Comparison of ENCODE assay signal across 8 cellular contexts in genomic region chr18:22933206-22933957, GRCh38. TPM values are rescaled to one million over a fixed set of nuclear protein-coding genes. Genes with fewer than 3 reads are reported as not detected.
DNase-seq lines count a peak whose midpoint lies in the region; ATAC-seq, FAIRE-seq and TF ChIP-seq lines count a peak whose summit lies in the region.

Gene RBBP8, plus strand, starts transcription at chr18:22933328. Its CDS starts 3,524 bp downstream, at chr18:22936852.

- peaks cover 22% of the 10 kb centered on the region for H3K36me3 ChIP-seq in HUES48 (ENCODE audit: control insufficient read depth, insufficient read depth, low read length)
- H3K36me3 ChIP-seq in OCI-LY3 (replicated peaks; ENCODE audit: low read depth, low read length), result peaks cover 9% of the 10 kb centered on the region
- H3K36me3 ChIP-seq in endothelial cell of umbilical vein (ENCODE audit: control insufficient read depth in 2 of 2, extremely low read depth in 1 of 2, insufficient read depth in 2 of 2, low read length in 2 of 2), result no peaks in the 10 kb centered on the region

- H3K9me1 ChIP-seq in endothelial cell of umbilical vein (replicated peaks; ENCODE audit: control insufficient read depth, extremely low read depth, insufficient read depth, low read length), result no peaks in the 10 kb centered on the region

- peak within 1 kb of the TSS; percentile 81 for H3K4me3 Mint-ChIP-seq in Calu3 (ENCODE audit: low read depth, unreplicated experiment)

- dilution Hi-C loops in endothelial cell of umbilical vein (cut with MboI; ENCODE audit: extremely low pct_ligation_motif_present, low sequenced_read_pairs), result no loop called here

- peaks cover 9% of the 10 kb centered on the region for H3K4me1 Mint-ChIP-seq in Calu3 (ENCODE audit: low read depth, unreplicated experiment)

- ATAC-seq in GM21390 (IDR thresholded peaks at IDR 0.05; ENCODE audit: unreplicated experiment), result peak; percentile 84

- POLR2A ChIA-PET in endothelial cell of umbilical vein (lab: Charles Lee), result interaction anchor here (0.6 to 0.9 kb wide), 2 partner anchors 45 to 50 kb away, joined by 3 read pairs; no protein-coding TSS in a partner anchor

- DNase-seq in Calu3, result peak; percentile 87
- peak; percentile 77 for DNase-seq in activated T-cell treated with anti-CD3 and anti-CD28 coated beads for 1 hour (ENCODE audit: low read depth)
- DNase-seq in endothelial cell of umbilical vein (ENCODE audit: low read depth, low spot score), result peak; percentile 84
- peak; percentile 70 for DNase-seq in middle frontal gyrus (ENCODE audit: extremely low spot score, low spot score)
- peak; percentile 75 to 79 for DNase-seq in stimulated activated CD8-positive, alpha-beta memory T cell treated with anti-CD3 and anti-CD28 coated beads, Interleukin-2, amount 100 ng/mL, for 48 hours (ENCODE audit: low read depth in 2 of 2)

- H3K4me1 ChIP-seq in HUES48 (ENCODE audit: control insufficient read depth, insufficient read depth, low read length) (peaks cover 15% of the 10 kb centered on the region), OCI-LY3 (ENCODE audit: low read length) (peaks cover 18% of the 10 kb centered on the region; the same call in 1 of the 2 replicates), endothelial cell of umbilical vein (ENCODE audit: control insufficient read depth, extremely low read depth, insufficient read depth, low read length) (peaks cover 21% of the 10 kb centered on the region)

- H3K27ac ChIP-seq in HUES48 (ENCODE audit: low read depth, low read length), result peak within 1 kb of the TSS; percentile 94
- peak within 1 kb of the TSS; percentile 80 for H3K27ac ChIP-seq in OCI-LY3 (ENCODE audit: low read length)
- H3K27ac ChIP-seq in endothelial cell of umbilical vein (ENCODE audit: insufficient read depth, low read depth, low read length), result peak within 1 kb of the TSS; percentile 73

- H3K4me2 ChIP-seq in OCI-LY3 (ENCODE audit: low read length) (peak within 1 kb of the TSS; percentile 84), endothelial cell of umbilical vein (ENCODE audit: insufficient read depth, low read length) (peak within 1 kb of the TSS; percentile 89)

- peak within 1 kb of the TSS; percentile 85 for H3K27ac Mint-ChIP-seq in Calu3 (ENCODE audit: unreplicated experiment)

- TF ChIP-seq CTCF in Calu3 (IDR thresholded peaks at IDR 0.05; ENCODE audit: unreplicated experiment), result no peak
- no peak for TF ChIP-seq CTCF in OCI-LY3 (IDR thresholded peaks at IDR 0.05; ENCODE audit: low read depth, low read length)
- TF ChIP-seq CTCF in endothelial cell of umbilical vein (IDR thresholded peaks at IDR 0.05; ENCODE audit: extremely low read depth in 1 of 2, insufficient read depth in 1 of 2, low read depth in 1 of 2, low read length in 2 of 2), result no peak

- H3K36me3 Mint-ChIP-seq in Calu3 (ENCODE audit: insufficient read depth, unreplicated experiment), result peaks cover 34% of the 10 kb centered on the region

- H3K79me2 ChIP-seq in OCI-LY3 (ENCODE audit: low read length) (peaks cover 30% of the 10 kb centered on the region), endothelial cell of umbilical vein (ENCODE audit: control insufficient read depth, insufficient read depth, low read length) (no peaks in the 10 kb centered on the region)

- H3K9me3 ChIP-seq in HUES48 (ENCODE audit: control insufficient read depth, insufficient read depth, low read length) (no peaks in the 10 kb centered on the region), OCI-LY3 (ENCODE audit: insufficient read depth, low read length) (no peaks in the 10 kb centered on the region), endothelial cell of umbilical vein (replicated peaks; ENCODE audit: control insufficient read depth, insufficient read depth, low read length) (no peaks in the 10 kb centered on the region)

- CTCF ChIA-PET in Calu3 (lab: Charles Lee) (interaction anchor here (0.6 to 1.6 kb wide), 8 partner anchors 9 to 116 kb away, joined by 3 to 11 read pairs (median 4); no protein-coding TSS in a partner anchor), endothelial cell of umbilical vein (lab: Charles Lee) (interaction anchor here (0.6 to 1.6 kb wide), 14 partner anchors 9 to 565 kb away, joined by 3 to 46 read pairs (median 3); no protein-coding TSS in a partner anchor)

- peaks cover 6% of the 10 kb centered on the region; the same call in 1 of the 2 replicates for H3K27me3 ChIP-seq in HUES48 (ENCODE audit: control insufficient read depth, insufficient read depth, low read length)
- H3K27me3 ChIP-seq in OCI-LY3 (ENCODE audit: low read depth, low read length), result no peaks in the 10 kb centered on the region
- no peaks in the 10 kb centered on the region for H3K27me3 ChIP-seq in endothelial cell of umbilical vein (ENCODE audit: control insufficient read depth in 2 of 2, insufficient read depth in 2 of 2, low read length in 2 of 2)

- peak within 1 kb of the TSS; percentile 81 for H2AFZ ChIP-seq in OCI-LY3 (ENCODE audit: low read depth, low read length)
- peak within 1 kb of the TSS; percentile 96 for H2AFZ ChIP-seq in endothelial cell of umbilical vein (ENCODE audit: low read depth, low read length)

- BruUV-seq in Calu3 (replicated peaks; lab: Mats Ljungman, UMichigan) (no TSS peak), endothelial cell of umbilical vein (replicated peaks; lab: Mats Ljungman, UMichigan) (TSS peak; percentile 65)

- H3K27me3 Mint-ChIP-seq in Calu3 (ENCODE audit: unreplicated experiment), result no peaks in the 10 kb centered on the region

- H3K9me3 Mint-ChIP-seq in Calu3 (ENCODE audit: low read depth, unreplicated experiment), result no peaks in the 10 kb centered on the region

- H3K9ac ChIP-seq in HUES48 (ENCODE audit: low read depth, low read length) (peak within 1 kb of the TSS; percentile 88), OCI-LY3 (ENCODE audit: low read length) (peak within 1 kb of the TSS; percentile 87), endothelial cell of umbilical vein (replicated peaks; ENCODE audit: extremely low read depth, insufficient read depth, low read length) (peak within 1 kb of the TSS; percentile 90)

- TF ChIP-seq POLR2A in endothelial cell of umbilical vein (IDR thresholded peaks at IDR 0.05; ENCODE audit: low read depth, low read length), result peak; percentile 59

- intact Hi-C loops in Calu3 (cut with micrococcal nuclease; ENCODE audit: unreplicated experiment), result loop anchor here (5.0 kb wide), 3 partner anchors 44 to 86 kb away; no protein-coding TSS in a partner anchor
- intact Hi-C loops in endothelial cell of umbilical vein (cut with micrococcal nuclease), result loop anchor here (1.0 to 5.0 kb wide), 4 partner anchors 45 to 524 kb away; no protein-coding TSS in a partner anchor

- FAIRE-seq in endothelial cell of umbilical vein (lab: Jason Lieb, UNC), result no peak

- peak within 1 kb of the TSS; percentile 77 for H3K4me3 ChIP-seq in HUES48 (ENCODE audit: low read depth, low read length)
- H3K4me3 ChIP-seq in OCI-LY3 (ENCODE audit: low read length), result peak within 1 kb of the TSS; percentile 85
- H3K4me3 ChIP-seq in endothelial cell of umbilical vein (replicated peaks in 1 of 3; ENCODE audit: insufficient read depth in 1 of 3, low read depth in 1 of 3, low read length in 3 of 3), result peak within 1 kb of the TSS; percentile 41 to 84 (median 54)

- no peaks in the 10 kb centered on the region for H4K20me1 ChIP-seq in OCI-LY3 (ENCODE audit: insufficient read depth, low read length)
- H4K20me1 ChIP-seq in endothelial cell of umbilical vein (replicated peaks; ENCODE audit: control insufficient read depth, extremely low read depth, insufficient read depth, low read length), result no peaks in the 10 kb centered on the region

TF ChIP-seq in endothelial cell of umbilical vein, 7 proteins besides CTCF, POLR2A, EP300 and RAD21:
- TF ChIP-seq MYC (IDR thresholded peaks at IDR 0.05; ENCODE audit: low read depth, low read length) (no peak), POLR2AphosphoS5 (IDR thresholded peaks at IDR 0.05; ENCODE audit: insufficient read depth, low read depth, low read length) (peak; percentile 45)
TF ChIP-seq in endothelial cell of umbilical vein: peak in this region for 1.

RNA-seq across cellular contexts. Expression of gene RBBP8, which starts in this region (rescaled TPM):
- total RNA-seq in Calu3 (2022) (55.6 and 62.4 TPM in 2 replicates), endothelial cell of umbilical vein (13.5 and 15.4 TPM in 2 replicates)
- polyA plus RNA-seq in endothelial cell of umbilical vein, result 3.0 TPM in 2 replicates
- polyA plus RNA-seq in endothelial cell of umbilical vein (2011; cell fraction: cytosol; rRNA removed), result 8.6 TPM in 2 replicates
- 6.8 and 8.3 TPM in 2 replicates for polyA plus RNA-seq in endothelial cell of umbilical vein (2011; cell fraction: nucleus; rRNA removed)
- polyA plus RNA-seq in endothelial cell of umbilical vein (2012), result 5.6 and 13.7 TPM in 2 replicates
- polyA minus RNA-seq in endothelial cell of umbilical vein, result 7.7 and 9.8 TPM in 2 replicates
- polyA minus RNA-seq in endothelial cell of umbilical vein (2011; cell fraction: cytosol; rRNA and poly(A)+ RNA removed), result 48.7 TPM
- 8.7 and 22.6 TPM in 2 replicates for polyA minus RNA-seq in endothelial cell of umbilical vein (2011; cell fraction: nucleus; rRNA and poly(A)+ RNA removed)

Comparison
In these comparisons a context has a peak if more than half of its experiments do, and no peak if none do; other contexts are left out.
1. Peak in every context shown above with its lines: DNase-seq, ATAC-seq, H3K4me3 ChIP-seq and H3K27ac ChIP-seq.